In the genomic region with DNA sequence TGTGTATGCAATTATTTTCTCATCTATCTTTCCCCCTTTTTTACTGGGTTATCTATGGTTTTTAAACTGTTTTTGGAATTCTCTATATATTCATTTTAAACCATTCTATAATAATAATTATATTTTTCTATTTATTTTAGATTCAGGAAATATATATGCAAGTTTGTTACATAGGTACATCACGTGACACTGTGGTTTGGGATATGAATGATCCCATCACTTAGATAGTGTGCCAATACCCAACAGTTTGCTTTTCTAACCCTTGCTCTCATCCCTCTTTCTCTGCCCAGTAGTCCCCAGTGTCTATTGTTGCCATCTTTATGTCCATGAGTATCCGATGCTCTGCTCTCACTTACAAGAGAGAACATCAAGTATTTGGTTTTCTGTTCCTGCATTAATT, we compare ENCODE assay signal across 29 cellular contexts.
"Had no signal": no experiment of that assay in that cellular context is flagged by ENCODE, and none has a peak within 500 bp of the region (broad histone marks: within the 10 kb centered on the region; RNA-seq: fewer than 3 reads in every experiment).

No MANE protein-coding gene starts in this region.

- H3K9me3 Mint-ChIP-seq: stimulated activated effector memory CD8-positive, alpha-beta T cell treated with anti-CD3 and anti-CD28 coated beads, Interleukin-12 subunit alpha, Interleukin-12 subunit beta, amount 100 ng/mL, for 72 hours; stimulated activated naive CD8-positive, alpha-beta T cell treated with anti-CD3 and anti-CD28 coated beads, Interleukin-15, Interleukin-2, amounts not matched to agents 100 ng/mL and 50 ng/mL, for 24 hours; type B pancreatic cell had no signal

- H3K36me3 Mint-ChIP-seq: stimulated activated effector memory CD8-positive, alpha-beta T cell treated with anti-CD3 and anti-CD28 coated beads, Interleukin-12 subunit alpha, Interleukin-12 subunit beta, amount 100 ng/mL, for 72 hours; stimulated activated memory B cell treated with anti-CD40 and anti-IgM and Interleukin-4, amounts not matched to agents 10 μg/mL and 1 μg/mL and 100 μg/mL, for 72 hours; stimulated activated naive B cell treated with anti-CD40 and anti-IgM and Interleukin-4, amounts not matched to agents 10 μg/mL and 1 μg/mL and 100 μg/mL, for 72 hours; type B pancreatic cell had no signal

- H3K9me3 ChIP-seq: suprapubic skin, testis, thoracic aorta, thyroid gland, tibial artery, transverse colon, upper lobe of left lung, upper lobe of right lung, uterus, vagina had no signal

- H3K4me1 ChIP-seq: stomach, suprapubic skin, testis, thyroid gland, tibial artery, tibial nerve, transverse colon, upper lobe of left lung, upper lobe of right lung, uterus, vagina had no signal

- H3K4me3 ChIP-seq: stomach, suprapubic skin, testis, thoracic aorta, thyroid gland, tibial artery, tibial nerve, transverse colon, upper lobe of left lung, upper lobe of right lung, uterus, vagina had no signal

- FAIRE-seq: urothelium cell line had no signal

- H3K36me3 ChIP-seq: stomach, suprapubic skin, thoracic aorta, thyroid gland, tibial artery, tibial nerve, transverse colon, upper lobe of left lung, upper lobe of right lung, uterus, vagina had no signal

- DNase-seq: stimulated activated CD4-positive, alpha-beta T cell treated with anti-CD3 and anti-CD28 coated beads, Interleukin-2, amount 100 ng/mL, for 48 hours; stimulated activated CD4-positive, alpha-beta T cell treated with anti-CD3 and anti-CD28 coated beads, Interleukin-4, amount 100 ng/mL, for 1 hour; stimulated activated CD4-positive, alpha-beta T cell treated with anti-CD3 and anti-CD28 coated beads, Interleukin-4, amount 100 ng/mL, for 24 hours; stimulated activated CD4-positive, alpha-beta T cell treated with anti-CD3 and anti-CD28 coated beads, Interleukin-4, amount 100 ng/mL, for 4 hours; stimulated activated CD8-positive, alpha-beta memory T cell treated with anti-CD3 and anti-CD28 coated beads, Interleukin-4, amount 100 ng/mL, for 48 hours; stimulated activated naive B cell treated with anti-CD40 and anti-IgM and Interleukin-4, amounts not matched to agents 10 μg/mL and 1 μg/mL and 100 μg/mL, for 72 hours; stimulated activated naive CD4-positive, alpha-beta T cell; stimulated activated naive CD4-positive, alpha-beta T cell treated with Interleukin-2 at 50 U/mL for 16 hours; stimulated activated naive CD8-positive, alpha-beta T cell treated with anti-CD3 and anti-CD28 coated beads, Interleukin-15, amount 100 ng/mL, for 72 hours; stimulated activated naive CD8-positive, alpha-beta T cell treated with anti-CD3 and anti-CD28 coated beads, Interleukin-15, Interleukin-2, amounts not matched to agents 100 U/mL and 50 U/mL, for 24 hours; stomach; substantia nigra; testis; thyroid gland; tibial artery; transverse colon; trophoblast cell; upper lobe of left lung; upper lobe of right lung; uterus had no signal

- H3K27ac Mint-ChIP-seq: stimulated activated effector memory CD8-positive, alpha-beta T cell treated with anti-CD3 and anti-CD28 coated beads, Interleukin-12 subunit alpha, Interleukin-12 subunit beta, amount 100 ng/mL, for 72 hours; stimulated activated memory B cell treated with anti-CD40 and anti-IgM and Interleukin-4, amounts not matched to agents 10 μg/mL and 1 μg/mL and 100 μg/mL, for 72 hours; stimulated activated naive B cell treated with anti-CD40 and anti-IgM and Interleukin-4, amounts not matched to agents 10 μg/mL and 1 μg/mL and 100 μg/mL, for 72 hours; stimulated activated naive CD8-positive, alpha-beta T cell treated with anti-CD3 and anti-CD28 coated beads, Interleukin-15, amount 100 ng/mL, for 72 hours; stimulated activated naive CD8-positive, alpha-beta T cell treated with anti-CD3 and anti-CD28 coated beads, Interleukin-15, Interleukin-2, amounts not matched to agents 100 ng/mL and 50 ng/mL, for 24 hours; type B pancreatic cell had no signal

- H3K27me3 Mint-ChIP-seq: stimulated activated memory B cell treated with anti-CD40 and anti-IgM and Interleukin-4, amounts not matched to agents 10 μg/mL and 1 μg/mL and 100 μg/mL, for 72 hours; stimulated activated naive B cell treated with anti-CD40 and anti-IgM and Interleukin-4, amounts not matched to agents 10 μg/mL and 1 μg/mL and 100 μg/mL, for 72 hours; stimulated activated naive CD8-positive, alpha-beta T cell treated with anti-CD3 and anti-CD28 coated beads, Interleukin-15, amount 100 ng/mL, for 72 hours; stimulated activated naive CD8-positive, alpha-beta T cell treated with anti-CD3 and anti-CD28 coated beads, Interleukin-15, Interleukin-2, amounts not matched to agents 100 ng/mL and 50 ng/mL, for 24 hours; type B pancreatic cell had no signal

- H3K27ac ChIP-seq: stomach, suprapubic skin, testis, thoracic aorta, thyroid gland, tibial artery, tibial nerve, transverse colon, upper lobe of left lung, upper lobe of right lung, uterus, vagina had no signal

- H3K4me3 Mint-ChIP-seq: stimulated activated effector memory CD8-positive, alpha-beta T cell treated with anti-CD3 and anti-CD28 coated beads, Interleukin-12 subunit alpha, Interleukin-12 subunit beta, amount 100 ng/mL, for 72 hours; stimulated activated memory B cell treated with anti-CD40 and anti-IgM and Interleukin-4, amounts not matched to agents 10 μg/mL and 1 μg/mL and 100 μg/mL, for 72 hours; stimulated activated naive B cell treated with anti-CD40 and anti-IgM and Interleukin-4, amounts not matched to agents 10 μg/mL and 1 μg/mL and 100 μg/mL, for 72 hours; stimulated activated naive CD8-positive, alpha-beta T cell treated with anti-CD3 and anti-CD28 coated beads, Interleukin-15, amount 100 ng/mL, for 72 hours; stimulated activated naive CD8-positive, alpha-beta T cell treated with anti-CD3 and anti-CD28 coated beads, Interleukin-15, Interleukin-2, amounts not matched to agents 100 ng/mL and 50 ng/mL, for 24 hours; type B pancreatic cell had no signal

- H3K27me3 ChIP-seq: stomach, suprapubic skin, testis, thyroid gland, tibial artery, tibial nerve, transverse colon, upper lobe of left lung, upper lobe of right lung, uterus, vagina had no signal

- ATAC-seq: stimulated activated effector memory CD8-positive, alpha-beta T cell treated with anti-CD3 and anti-CD28 coated beads, Interleukin-12 subunit alpha, Interleukin-12 subunit beta, amount 100 ng/mL, for 72 hours; stimulated activated memory B cell treated with anti-CD40 and anti-IgM and Interleukin-4, amounts not matched to agents 10 μg/mL and 1 μg/mL and 100 μg/mL, for 72 hours; stimulated activated naive B cell treated with anti-CD40 and anti-IgM and Interleukin-4, amounts not matched to agents 10 μg/mL and 1 μg/mL and 100 μg/mL, for 72 hours; stimulated activated naive CD8-positive, alpha-beta T cell treated with anti-CD3 and anti-CD28 coated beads, Interleukin-15, amount 100 ng/mL, for 72 hours; stimulated activated naive CD8-positive, alpha-beta T cell treated with anti-CD3 and anti-CD28 coated beads, Interleukin-15, Interleukin-2, amounts not matched to agents 100 U/mL and 50 U/mL, for 24 hours; upper lobe of right lung had no signal

- H3K4me1 Mint-ChIP-seq: stimulated activated effector memory CD8-positive, alpha-beta T cell treated with anti-CD3 and anti-CD28 coated beads, Interleukin-12 subunit alpha, Interleukin-12 subunit beta, amount 100 ng/mL, for 72 hours; stimulated activated memory B cell treated with anti-CD40 and anti-IgM and Interleukin-4, amounts not matched to agents 10 μg/mL and 1 μg/mL and 100 μg/mL, for 72 hours; stimulated activated naive B cell treated with anti-CD40 and anti-IgM and Interleukin-4, amounts not matched to agents 10 μg/mL and 1 μg/mL and 100 μg/mL, for 72 hours; stimulated activated naive CD8-positive, alpha-beta T cell treated with anti-CD3 and anti-CD28 coated beads, Interleukin-15, amount 100 ng/mL, for 72 hours had no signal
